9 cellular contexts compared by ENCODE assay signal in genomic region chr12:111244673-111245072, GRCh38.
"Had no signal": no experiment of that assay in that cellular context is flagged by ENCODE, and none has a peak within 500 bp of the region (broad histone marks: within the 10 kb centered on the region; RNA-seq: fewer than 3 reads in every experiment).

No MANE protein-coding gene starts in this region.

- H2AFZ ChIP-seq: GM23248, GM23338 had no signal

- H3K4me3 Mint-ChIP-seq: GM23338, H9, HFFc6 had no signal

- ATAC-seq: GM23338, HCT116 had no signal

- H3K9ac ChIP-seq: GM23248 had no signal

- H3K27ac ChIP-seq: GM23248 had no signal

- H3K27ac Mint-ChIP-seq: GM23338, HFFc6 had no signal

- H3K4me2 ChIP-seq: GM23338 had no signal

- H3K36me3 ChIP-seq: HAP-1 had no signal

- H3K4me1 ChIP-seq: HAP-1 had no signal

- DNase-seq: GM23248, GOT3, H7, H9, HCEC 1CT, HFFc6 had no signal

- H3K4me3 ChIP-seq: GM23248, GM23338, HAP-1 had no signal

- H3K9me3 ChIP-seq: HAP-1 had no signal
